In the genomic region with DNA sequence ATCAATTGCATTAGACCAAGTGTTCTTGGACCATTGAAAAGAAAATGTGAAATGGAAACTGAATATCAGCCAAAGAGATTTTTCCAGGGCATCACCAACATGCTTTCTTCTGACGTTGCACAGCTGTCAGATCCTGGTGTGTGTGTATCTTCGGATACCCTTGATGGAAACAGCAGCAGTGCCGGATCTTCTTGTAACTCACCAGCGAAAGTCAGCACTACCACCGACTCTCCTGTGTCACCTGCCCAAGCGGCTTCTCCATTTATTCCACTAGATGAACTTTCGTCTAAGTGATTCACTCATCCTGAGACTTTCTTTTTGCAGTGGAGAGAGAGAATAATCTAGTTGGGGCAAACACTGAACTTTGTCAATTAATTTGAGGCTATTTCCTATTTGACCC, we compare ENCODE assay signal across 7 cellular contexts.
DNase-seq lines count a peak whose midpoint lies in the region; ATAC-seq, FAIRE-seq and TF ChIP-seq lines count a peak whose summit lies in the region.

No MANE protein-coding gene starts in this region.

- H3K9me3 ChIP-seq in SJCRH30 (replicated peaks): no peaks in the 10 kb centered on the region
- H3K9me3 ChIP-seq in heart right ventricle: no peaks in the 10 kb centered on the region

- H3K27ac ChIP-seq in SJCRH30 (no peak overlapping the region), heart right ventricle (peak overlapping the region; percentile 84 to 97 (median 92))

- ATAC-seq in heart right ventricle (peak in 3 of 8 donors; percentile 14 to 24 (median 18)), HG03354 (IDR thresholded peaks at IDR 0.05; ENCODE audit: poor library complexity, severe bottlenecking, unreplicated experiment) (no peak), GM21786 (IDR thresholded peaks at IDR 0.05; ENCODE audit: unreplicated experiment) (no peak)

- DNase-seq in H54 (ENCODE audit: insufficient read length, low spot score) (peak; percentile 13), SJCRH30 (peak in 1 of 2 experiments; percentile 30), heart right ventricle (no peak), OCI-M2 (lab: John Stamatoyannopoulos, UW; ENCODE audit: unreplicated experiment) (no peak)
- peak; percentile 23 to 26 for DNase-seq in stimulated activated CD4-positive, alpha-beta T cell treated with anti-CD3 and anti-CD28 coated beads, Interleukin-2, amount 100 ng/mL, for 24 hours

- H3K4me3 ChIP-seq in SJCRH30: peak overlapping the region; percentile 82
- peak overlapping the region; percentile 47 to 79 (median 73) for H3K4me3 ChIP-seq in heart right ventricle

- WGBS in heart right ventricle, 2 donors: 4 to 5% methylated on average over 7 of the region's 7 CpGs

- TF ChIP-seq POLR2A in H54 (IDR thresholded peaks at IDR 0.05; ENCODE audit: low read depth, low read length): no peak

- intact Hi-C loops in heart right ventricle (cut with DNase I): loop anchor here in 4 of 10 donors (5.0 to 10.0 kb wide), 8 partner anchors 54 to 214 kb away; a partner anchor contains a TSS

- peak; percentile 20 for FAIRE-seq in H54 (lab: Jason Lieb, UNC)

- no peak for TF ChIP-seq CTCF in heart right ventricle (IDR thresholded peaks at IDR 0.05)

- peaks cover 6% of the 10 kb centered on the region; the same call in 1 of the 2 replicates for H3K4me1 ChIP-seq in SJCRH30
- H3K4me1 ChIP-seq in heart right ventricle: peaks cover 9 to 82% (median 61%) of the 10 kb centered on the region in 9 donors

- no peaks in the 10 kb centered on the region for H3K27me3 ChIP-seq in SJCRH30
- no peaks in the 10 kb centered on the region for H3K27me3 ChIP-seq in heart right ventricle

- H3K36me3 ChIP-seq in SJCRH30 (no peaks in the 10 kb centered on the region), heart right ventricle (no peaks in the 10 kb centered on the region)

Comparison
In these comparisons a context has a peak if more than half of its experiments do, and no peak if none do; other contexts are left out.
1. DNase-seq: peak in H54 (single experiment) and stimulated activated CD4-positive, alpha-beta T cell treated with anti-CD3 and anti-CD28 coated beads, Interleukin-2, amount 100 ng/mL, for 24 hours (2 of 2); none in heart right ventricle (0 of 2) and OCI-M2 (single experiment).